ENCODE assay signal across 19 cellular contexts in the genomic region with DNA sequence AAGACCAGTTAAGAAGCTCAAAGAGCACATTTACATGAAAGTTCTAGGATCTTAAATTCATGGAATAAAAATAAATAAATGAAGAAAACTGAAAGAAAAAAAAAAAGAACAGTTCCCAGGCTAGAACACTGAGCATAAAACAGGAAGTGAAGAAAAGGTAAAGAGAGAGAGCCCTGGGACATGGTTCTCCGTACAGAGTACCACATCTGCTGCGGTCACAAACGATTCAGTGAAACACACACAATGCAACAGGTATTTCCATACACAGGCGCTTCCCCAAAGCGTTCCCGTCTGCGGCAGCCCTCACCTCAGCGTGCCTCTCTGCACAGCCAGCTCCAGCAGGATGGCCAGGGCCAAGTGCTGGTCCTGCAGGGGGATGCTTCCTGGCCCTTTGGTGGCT. TPM values are rescaled to one million over a fixed set of nuclear protein-coding genes. Genes with fewer than 3 reads are reported as not detected.
A peak's percentile ranks its signal among the peaks of the same experiment; 100 is the strongest.
DNase-seq lines count a peak whose midpoint lies in the region; ATAC-seq, FAIRE-seq and TF ChIP-seq lines count a peak whose summit lies in the region.
"Had no signal": no experiment of that assay in that cellular context is flagged by ENCODE, and none has a peak within 500 bp of the region (broad histone marks: within the 10 kb centered on the region; RNA-seq: fewer than 3 reads in every experiment).

No MANE protein-coding gene starts in this region.

- H3K4ac ChIP-seq in neuronal stem cell (ENCODE audit: low read length), result no peak overlapping the region

- no peak overlapping the region for H3K4me3 ChIP-seq in HEK293 (ENCODE audit: low read depth, low read length)
- H3K4me3 ChIP-seq in OCI-LY1 (ENCODE audit: low read depth, low read length, poor library complexity, severe bottlenecking), result peak overlapping the region; percentile 32
- H3K4me3 ChIP-seq in K562, result no peak overlapping the region
- no peak overlapping the region for H3K4me3 ChIP-seq in neuronal stem cell (ENCODE audit: low read length in 2 of 2)
- H3K4me3 ChIP-seq: HAP-1 had no signal

- H3F3A ChIP-seq in OCI-LY1 (ENCODE audit: insufficient read depth, low read length), result peaks cover 6% of the 10 kb centered on the region; the same call in 1 of the 2 replicates

- no TSS peak for BruUV-seq in K562 (replicated peaks; lab: Mats Ljungman, UMichigan)

- TF ChIP-seq RAD21 in K562 (CRISPR knock-in tag; conservative IDR thresholded peaks at IDR 0.05 in 1 of 2, IDR thresholded peaks at IDR 0.05 in 1 of 2), result no peak

- TF ChIP-seq CTCF in HEK293 (tag by site-specific recombination; IDR thresholded peaks at IDR 0.05), result no peak
- TF ChIP-seq CTCF in OCI-LY1 (IDR thresholded peaks at IDR 0.05; ENCODE audit: low read length), result no peak
- TF ChIP-seq CTCF in K562 (IDR thresholded peaks at IDR 0.05 in 2 of 3, conservative IDR thresholded peaks at IDR 0.05 in 1 of 3; ENCODE audit: insufficient read depth in 2 of 3, low read depth in 1 of 3, low read length in 3 of 3), result no peak

- CTCF ChIA-PET in HEK293 (lab: Yijun Ruan, JAX), result no interaction called here
- CTCF ChIA-PET in K562 (lab: Yijun Ruan, JAX; ENCODE audit: low intra/inter-chr PET ratio), result no interaction called here

- 95% methylated on average over 8 of the region's 8 CpGs for WGBS in K562 (ENCODE audit: insufficient coverage, low coverage, missing lambda C conversion rate)
- no CpG with 5 or more reads among the region's 8 CpGs for WGBS in neuronal stem cell (ENCODE audit: extremely low coverage in 2 of 2, insufficient read length in 2 of 2, insufficient replicate concordance in 1 of 2), 2 donors

- H4K91ac ChIP-seq in neuronal stem cell (ENCODE audit: low read depth, low read length, poor library complexity), result no peak overlapping the region

- H3K27me3 ChIP-seq in OCI-LY1 (ENCODE audit: insufficient read depth, low read length) (no peaks in the 10 kb centered on the region), K562 (ENCODE audit: control insufficient read depth in 2 of 2, insufficient read depth in 2 of 2, low read length in 2 of 2) (no peaks in the 10 kb centered on the region), neuronal stem cell (ENCODE audit: control insufficient read depth in 3 of 3, insufficient read depth in 3 of 3, low read depth in 1 of 3, low read length in 3 of 3) (no peaks in the 10 kb centered on the region)

- H3K79me2 ChIP-seq in OCI-LY1 (ENCODE audit: insufficient read depth, low read length), result 0 out of 2 replicates have a peak, but pooled peaks cover 5% of the 10 kb centered on the region
- no peaks in the 10 kb centered on the region; the same call in 2 of the 3 replicates for H3K79me2 ChIP-seq in K562 (ENCODE audit: control insufficient read depth, insufficient read depth, low read length)

- H3K9me2 ChIP-seq in OCI-LY1 (ENCODE audit: low read depth, low read length), result no peaks in the 10 kb centered on the region

- FAIRE-seq in K562 (lab: Jason Lieb, UNC) (no peak), frontal cortex (lab: Jason Lieb, UNC) (no peak)
- FAIRE-seq: GM12892, H54 had no signal

- H2BK120ac ChIP-seq in neuronal stem cell (ENCODE audit: low read depth, low read length), result no peak overlapping the region

- H2AFZ ChIP-seq in OCI-LY1 (ENCODE audit: low read length), result no peak overlapping the region
- H2AFZ ChIP-seq in K562 (ENCODE audit: low read depth, low read length), result no peak overlapping the region
- no peak overlapping the region for H2AFZ ChIP-seq in neuronal stem cell (ENCODE audit: low read length)

- H3K9me3 ChIP-seq in HEK293 (ENCODE audit: control insufficient read depth, insufficient read depth, low read depth, low read length), result no peaks in the 10 kb centered on the region
- H3K9me3 ChIP-seq in OCI-LY1 (ENCODE audit: low read length), result no peaks in the 10 kb centered on the region
- no peaks in the 10 kb centered on the region for H3K9me3 ChIP-seq in K562 (replicated peaks; ENCODE audit: control insufficient read depth, insufficient read depth, low read depth, low read length)
- H3K9me3 ChIP-seq in neuronal stem cell (replicated peaks in 1 of 2; ENCODE audit: control insufficient read depth in 2 of 2, insufficient read depth in 1 of 2, low read depth in 1 of 2, low read length in 2 of 2), result no peaks in the 10 kb centered on the region
- H3K9me3 ChIP-seq: Caco-2, HAP-1 had no signal

- DNase-seq in K562 (ENCODE audit: extremely low read depth in 1 of 4, low spot score in 3 of 4), result no peak
- no peak for DNase-seq in neuronal stem cell (ENCODE audit: low spot score)
- DNase-seq in DMS53 (lab: John Stamatoyannopoulos, UW), result no peak
- no peak for DNase-seq in stimulated activated CD4-positive, alpha-beta T cell treated with anti-CD3 and anti-CD28 coated beads, Interleukin-2, amount 100 ng/mL, for 24 hours
- no peak for DNase-seq in frontal cortex (ENCODE audit: low spot score in 2 of 2)
- DNase-seq in NCI-H1694 (lab: John Stamatoyannopoulos, UW), result no peak
- DNase-seq: C1 segment of cervical spinal cord; Caco-2; CD8-positive, alpha-beta T cell; DMS153; DMS79; EL; GDM1; GOT3 had no signal

- H3K14ac ChIP-seq in neuronal stem cell (ENCODE audit: low read length), result no peak overlapping the region

- H2BK15ac ChIP-seq in neuronal stem cell (ENCODE audit: low read length), result no peak overlapping the region

- in situ Hi-C loops in K562 (cut with MboI), result no loop called here

- no peaks in the 10 kb centered on the region for H3K4me1 ChIP-seq in HEK293 (ENCODE audit: control insufficient read depth, insufficient read depth, low read length)
- H3K4me1 ChIP-seq in OCI-LY1 (ENCODE audit: insufficient read depth, low read length, severe bottlenecking), result peaks cover 50% of the 10 kb centered on the region
- peaks cover 0 to 10% of the 10 kb centered on the region in 2 experiments; a peak in 1 of 5 replicates for H3K4me1 ChIP-seq in K562 (replicated peaks in 1 of 2; ENCODE audit: control insufficient read depth in 2 of 2, insufficient read depth in 2 of 2, low read length in 2 of 2)
- H3K4me1 ChIP-seq in neuronal stem cell (ENCODE audit: control insufficient read depth in 2 of 2, insufficient read depth in 1 of 2, low read depth in 1 of 2, low read length in 2 of 2), result peaks cover 2% of the 10 kb centered on the region in 2 donors
- H3K4me1 ChIP-seq: Caco-2, HAP-1 had no signal

- intact Hi-C loops in K562 (cut with micrococcal nuclease), result no loop called here

- H3K9me1 ChIP-seq in K562 (ENCODE audit: control insufficient read depth, insufficient read depth, low read length), result no peaks in the 10 kb centered on the region

- H4K8ac ChIP-seq in neuronal stem cell (ENCODE audit: low read depth, low read length), result no peak overlapping the region

- POLR2A ChIA-PET in HEK293 (lab: Yijun Ruan, JAX), result no interaction called here
- POLR2A ChIA-PET in K562 (lab: Yijun Ruan, JAX), result no interaction called here

- H3K27ac ChIP-seq in HEK293 (ENCODE audit: extremely low read depth, low read depth, low read length) (no peak overlapping the region), OCI-LY1 (ENCODE audit: low read depth, low read length, poor library complexity, severe bottlenecking) (peak overlapping the region; percentile 92), K562 (ENCODE audit: extremely low read depth, low read depth, low read length) (no peak overlapping the region), neuronal stem cell (replicated peaks; ENCODE audit: low read length) (no peak overlapping the region)

- no peak overlapping the region for H2AK5ac ChIP-seq in neuronal stem cell (ENCODE audit: low read depth, low read length)

- TF ChIP-seq EP300 in K562 (IDR thresholded peaks at IDR 0.05; ENCODE audit: low read length), result no peak

- H2BK5ac ChIP-seq in neuronal stem cell (ENCODE audit: low read length), result no peak overlapping the region

- no peak overlapping the region for H2BK12ac ChIP-seq in neuronal stem cell (ENCODE audit: low read length)

- H3K23ac ChIP-seq in neuronal stem cell (ENCODE audit: low read depth, low read length, poor library complexity), result no peak overlapping the region

- no peak for TF ChIP-seq POLR2A in K562 (conservative IDR thresholded peaks at IDR 0.05)

- peak overlapping the region; percentile 35 for H3K18ac ChIP-seq in neuronal stem cell (ENCODE audit: low read length)

- no peak for ATAC-seq in K562
- ATAC-seq: CD8-positive, alpha-beta T cell had no signal

- H4K20me1 ChIP-seq in OCI-LY1 (ENCODE audit: insufficient read depth, low read length), result no peaks in the 10 kb centered on the region
- no peaks in the 10 kb centered on the region for H4K20me1 ChIP-seq in K562 (replicated peaks; ENCODE audit: control insufficient read depth, insufficient read depth, low read length)

- H3K36me3 ChIP-seq in HEK293 (ENCODE audit: control insufficient read depth in 2 of 2, insufficient read depth in 1 of 2, low read length in 2 of 2) (peaks cover 0 to 62% of the 10 kb centered on the region in 2 experiments; a peak in 2 of 3 replicates), OCI-LY1 (ENCODE audit: insufficient read depth, low read length) (peaks cover 45% of the 10 kb centered on the region), K562 (ENCODE audit: control insufficient read depth, insufficient read depth, low read length) (peaks cover 71% of the 10 kb centered on the region; the same call in 2 of the 3 replicates), neuronal stem cell (replicated peaks in 1 of 2; ENCODE audit: control insufficient read depth in 2 of 2, insufficient read depth in 2 of 2, low read length in 2 of 2) (peaks cover 24 to 91% of the 10 kb centered on the region in 2 donors)

- no peaks in the 10 kb centered on the region for H3K79me1 ChIP-seq in neuronal stem cell (ENCODE audit: low read depth, low read length)

- H3K9ac ChIP-seq in OCI-LY1 (ENCODE audit: low read length) (peak overlapping the region; percentile 30; the same call in 1 of the 2 replicates), K562 (ENCODE audit: insufficient read depth in 1 of 2, low read depth in 2 of 2, low read length in 2 of 2) (no peak overlapping the region), neuronal stem cell (ENCODE audit: low read depth, low read length, poor library complexity) (peak overlapping the region; percentile 50)

- H3K4me2 ChIP-seq in OCI-LY1 (ENCODE audit: low read length) (peak overlapping the region; percentile 49), K562 (ENCODE audit: insufficient read depth, low read length) (no peak overlapping the region), neuronal stem cell (ENCODE audit: insufficient read depth, low read length, poor library complexity, severe bottlenecking) (no peak overlapping the region)

RNA-seq across cellular contexts. Expression of a gene that starts 49.4 kb away (rescaled TPM):
- total RNA-seq in K562 (2011; cell fraction: chromatin; rRNA removed; ENCODE audit: low replicate concordance), result 310 and 316 TPM in 2 replicates
- total RNA-seq in K562 (2011; cell fraction: nucleolus; rRNA removed), result 158 and 162 TPM in 2 replicates
- 170 and 175 TPM in 2 replicates for total RNA-seq in K562 (2011; cell fraction: nucleoplasm; rRNA removed)
- total RNA-seq in K562 (2014; rRNA removed) (41.0 and 54.1 TPM in 2 replicates), K562 (2014; rRNA removed; fragmentation: Illumina TruSeq; extraction: Trizol) (48.0 and 52.5 TPM in 2 replicates), K562 (2015; rRNA removed; fragmentation: Illumina TruSeq; extraction: Trizol) (37.5 and 42.6 TPM in 2 replicates), K562 (2021) (66.2 and 76.9 TPM in 2 replicates), frontal cortex (65.2 TPM)
- polyA plus RNA-seq in K562 (2011; rRNA removed) (30.5 and 33.0 TPM in 2 replicates), K562 (2014; fragmentation: Illumina TruSeq; extraction: Trizol) (60.7 and 84.0 TPM in 2 replicates), K562 (2014; fragmentation: Nextera tagmentation; extraction: Ambion mirVana) (10 to 100 TPM; 10.6 to 12.4 TPM), K562 (2014; rRNA removed) (51.0 and 54.2 TPM in 2 replicates)
- polyA plus RNA-seq in K562 (2011; cell fraction: cytosol; rRNA removed), result 42.4 and 62.9 TPM in 2 replicates
- 132 and 181 TPM in 2 replicates for polyA plus RNA-seq in K562 (2011; cell fraction: nucleus; rRNA removed)
- polyA plus RNA-seq in K562 (2012), result 53.5 and 56.7 TPM in 2 replicates
- polyA minus RNA-seq in K562 (2011; rRNA and poly(A)+ RNA removed), result 48.8 and 53.7 TPM in 2 replicates
- 53.5 and 57.5 TPM in 2 replicates for polyA minus RNA-seq in K562 (2011; cell fraction: cytosol; rRNA and poly(A)+ RNA removed)
- 74.7 and 99.9 TPM in 2 replicates for polyA minus RNA-seq in K562 (2011; cell fraction: nucleus; rRNA and poly(A)+ RNA removed)
- polyA plus RNA-seq in neuronal stem cell (2013, experiment 1 of 2), result 22.1 TPM
- 23.6 TPM for polyA plus RNA-seq in neuronal stem cell (2013, experiment 2 of 2)

Comparison
In these comparisons a context has a peak if more than half of its experiments do, and no peak if none do; other contexts are left out.
1. H3K9ac ChIP-seq: peak in OCI-LY1 (single experiment) and neuronal stem cell (single experiment); none in K562 (0 of 2).